Comparison of ENCODE assay signal across 1 cellular context in the genomic region with DNA sequence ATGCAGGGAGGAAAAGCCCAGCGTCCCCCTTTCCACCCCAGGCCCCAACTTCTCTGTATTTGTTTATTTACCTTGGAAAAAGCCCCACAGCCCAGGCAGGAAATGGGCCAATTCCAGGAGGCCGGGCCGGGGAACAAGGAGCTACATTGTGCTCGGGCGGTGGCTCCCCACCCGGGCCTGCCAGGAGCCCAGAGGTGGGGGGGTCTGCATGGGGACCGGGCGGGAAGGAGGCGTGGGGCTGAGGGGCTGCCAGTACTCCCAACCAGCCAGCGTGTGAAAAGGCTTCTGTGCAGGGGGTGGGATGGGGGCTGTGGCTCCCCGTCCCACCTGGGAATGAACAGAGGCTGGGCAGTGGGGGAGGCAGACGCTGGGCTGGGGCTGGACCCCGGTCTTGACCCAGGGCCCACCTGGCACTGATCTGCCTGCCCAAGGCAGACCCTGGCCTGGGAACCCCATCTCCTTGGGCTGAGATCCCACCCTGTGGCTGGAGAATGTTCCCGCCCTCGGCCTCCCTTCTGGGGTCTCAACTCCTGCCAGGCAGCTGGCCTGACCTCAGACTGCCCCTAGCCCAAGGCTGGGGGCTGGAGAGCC.
TF ChIP-seq lines count a peak whose summit lies in the region.
"Not testable (repeated sequence)": the region's sequence is repeated elsewhere in the genome, so short reads cannot be mapped to it uniquely, and the experiment has no call there.

No MANE protein-coding gene starts in this region.

TF ChIP-seq in HepG2, 621 proteins besides CTCF, POLR2A, EP300 and RAD21 (continues in another document):
- TF ChIP-seq TBX2 (CRISPR knock-in tag; IDR thresholded peaks at IDR 0.05; ENCODE audit: borderline replicate concordance) (peak; percentile 62; the same call in 1 of the 2 replicates), ZMYM3 (CRISPR knock-in tag; IDR thresholded peaks at IDR 0.05) (0 out of 2 replicates have a peak, but pooled peaks have one; percentile 35), SOX13 (CRISPR knock-in tag; conservative IDR thresholded peaks at IDR 0.05 in 1 of 2, IDR thresholded peaks at IDR 0.05 in 1 of 2) (peak in 1 of 2 experiments; percentile 27; a peak in 1 of 4 replicates), KDM5B (CRISPR knock-in tag; IDR thresholded peaks at IDR 0.05; ENCODE audit: borderline replicate concordance) (peak; percentile 35; the same call in 1 of the 2 replicates), TARDBP (CRISPR knock-in tag; IDR thresholded peaks at IDR 0.05) (0 out of 2 replicates have a peak, but pooled peaks have one; percentile 19), PCBP1 (IDR thresholded peaks at IDR 0.05; ENCODE audit: borderline replicate concordance, low read depth, low read length) (0 out of 2 replicates have a peak, but pooled peaks have one; percentile 62), ZNF430 (CRISPR knock-in tag; IDR thresholded peaks at IDR 0.05) (0 out of 2 replicates have a peak, but pooled peaks have one; percentile 25), FOXA1 (CRISPR knock-in tag; IDR thresholded peaks at IDR 0.05) (peak; percentile 44; the same call in 1 of the 2 replicates), SALL1 (CRISPR knock-in tag; IDR thresholded peaks at IDR 0.05) (0 out of 2 replicates have a peak, but pooled peaks have one; percentile 21), FOXP1 (CRISPR knock-in tag; IDR thresholded peaks at IDR 0.05) (peak; percentile 81), ELF1 (CRISPR knock-in tag; IDR thresholded peaks at IDR 0.05) (peak; percentile 50), SOX6 (CRISPR knock-in tag; IDR thresholded peaks at IDR 0.05) (peak; percentile 45), ZNF383 (CRISPR knock-in tag; IDR thresholded peaks at IDR 0.05; ENCODE audit: borderline replicate concordance) (0 out of 2 replicates have a peak, but pooled peaks have one; percentile 38), ZNF121 (CRISPR knock-in tag; IDR thresholded peaks at IDR 0.05) (peak; percentile 24; the same call in 1 of the 2 replicates), PITX1 (CRISPR knock-in tag; IDR thresholded peaks at IDR 0.05) (0 out of 2 replicates have a peak, but pooled peaks have one; percentile 51), SMAD1 (CRISPR knock-in tag; IDR thresholded peaks at IDR 0.05; ENCODE audit: borderline replicate concordance, low read depth) (peak; percentile 31; the same call in 1 of the 2 replicates), NCOA2 (CRISPR knock-in tag; IDR thresholded peaks at IDR 0.05) (peak; percentile 53; the same call in 1 of the 2 replicates), MTA1 (CRISPR knock-in tag; IDR thresholded peaks at IDR 0.05; ENCODE audit: borderline replicate concordance) (0 out of 2 replicates have a peak, but pooled peaks have one; percentile 22), GABPB1 (CRISPR knock-in tag; IDR thresholded peaks at IDR 0.05) (peak; percentile 57), ZNF615 (CRISPR knock-in tag; IDR thresholded peaks at IDR 0.05; ENCODE audit: borderline replicate concordance) (0 out of 2 replicates have a peak, but pooled peaks have one; percentile 20), SAP130 (CRISPR knock-in tag; IDR thresholded peaks at IDR 0.05; ENCODE audit: low read depth) (peak; percentile 42; the same call in 1 of the 2 replicates), ZFX (CRISPR knock-in tag; IDR thresholded peaks at IDR 0.05; ENCODE audit: low read depth) (peak; percentile 52), FOXA3 (CRISPR knock-in tag; IDR thresholded peaks at IDR 0.05) (peak; percentile 49; the same call in 1 of the 2 replicates), LCORL (CRISPR knock-in tag; IDR thresholded peaks at IDR 0.05) (0 out of 2 replicates have a peak, but pooled peaks have one; percentile 45), ZBTB7B (CRISPR knock-in tag; IDR thresholded peaks at IDR 0.05) (peak; percentile 72; the same call in 1 of the 2 replicates)
- not testable (repeated sequence) for TF ChIP-seq SOX13, FOXA1, FOXP1, SOX6, LCORL (IDR thresholded peaks at IDR 0.05)
- TF ChIP-seq, protein P1, sequence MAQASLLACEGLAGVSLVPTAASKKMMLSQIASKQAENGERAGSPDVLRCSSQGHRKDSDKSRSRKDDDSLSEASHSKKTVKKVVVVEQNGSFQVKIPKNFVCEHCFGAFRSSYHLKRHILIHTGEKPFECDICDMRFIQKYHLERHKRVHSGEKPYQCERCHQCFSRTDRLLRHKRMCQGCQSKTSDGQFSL (CRISPR knock-in tag; IDR thresholded peaks at IDR 0.05): peak; percentile 78; the same call in 1 of the 2 replicates
- TF ChIP-seq, protein P2, sequence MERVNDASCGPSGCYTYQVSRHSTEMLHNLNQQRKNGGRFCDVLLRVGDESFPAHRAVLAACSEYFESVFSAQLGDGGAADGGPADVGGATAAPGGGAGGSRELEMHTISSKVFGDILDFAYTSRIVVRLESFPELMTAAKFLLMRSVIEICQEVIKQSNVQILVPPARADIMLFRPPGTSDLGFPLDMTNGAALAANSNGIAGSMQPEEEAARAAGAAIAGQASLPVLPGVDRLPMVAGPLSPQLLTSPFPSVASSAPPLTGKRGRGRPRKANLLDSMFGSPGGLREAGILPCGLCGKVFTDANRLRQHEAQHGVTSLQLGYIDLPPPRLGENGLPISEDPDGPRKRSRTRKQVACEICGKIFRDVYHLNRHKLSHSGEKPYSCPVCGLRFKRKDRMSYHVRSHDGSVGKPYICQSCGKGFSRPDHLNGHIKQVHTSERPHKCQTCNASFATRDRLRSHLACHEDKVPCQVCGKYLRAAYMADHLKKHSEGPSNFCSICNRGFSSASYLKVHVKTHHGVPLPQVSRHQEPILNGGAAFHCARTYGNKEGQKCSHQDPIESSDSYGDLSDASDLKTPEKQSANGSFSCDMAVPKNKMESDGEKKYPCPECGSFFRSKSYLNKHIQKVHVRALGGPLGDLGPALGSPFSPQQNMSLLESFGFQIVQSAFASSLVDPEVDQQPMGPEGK (CRISPR knock-in tag; IDR thresholded peaks at IDR 0.05): peak; percentile 94
- TF ChIP-seq, protein P3, sequence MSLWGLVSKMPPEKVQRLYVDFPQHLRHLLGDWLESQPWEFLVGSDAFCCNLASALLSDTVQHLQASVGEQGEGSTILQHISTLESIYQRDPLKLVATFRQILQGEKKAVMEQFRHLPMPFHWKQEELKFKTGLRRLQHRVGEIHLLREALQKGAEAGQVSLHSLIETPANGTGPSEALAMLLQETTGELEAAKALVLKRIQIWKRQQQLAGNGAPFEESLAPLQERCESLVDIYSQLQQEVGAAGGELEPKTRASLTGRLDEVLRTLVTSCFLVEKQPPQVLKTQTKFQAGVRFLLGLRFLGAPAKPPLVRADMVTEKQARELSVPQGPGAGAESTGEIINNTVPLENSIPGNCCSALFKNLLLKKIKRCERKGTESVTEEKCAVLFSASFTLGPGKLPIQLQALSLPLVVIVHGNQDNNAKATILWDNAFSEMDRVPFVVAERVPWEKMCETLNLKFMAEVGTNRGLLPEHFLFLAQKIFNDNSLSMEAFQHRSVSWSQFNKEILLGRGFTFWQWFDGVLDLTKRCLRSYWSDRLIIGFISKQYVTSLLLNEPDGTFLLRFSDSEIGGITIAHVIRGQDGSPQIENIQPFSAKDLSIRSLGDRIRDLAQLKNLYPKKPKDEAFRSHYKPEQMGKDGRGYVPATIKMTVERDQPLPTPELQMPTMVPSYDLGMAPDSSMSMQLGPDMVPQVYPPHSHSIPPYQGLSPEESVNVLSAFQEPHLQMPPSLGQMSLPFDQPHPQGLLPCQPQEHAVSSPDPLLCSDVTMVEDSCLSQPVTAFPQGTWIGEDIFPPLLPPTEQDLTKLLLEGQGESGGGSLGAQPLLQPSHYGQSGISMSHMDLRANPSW (CRISPR knock-in tag; IDR thresholded peaks at IDR 0.05; ENCODE audit: borderline replicate concordance): 0 out of 2 replicates have a peak, but pooled peaks have one; percentile 37
- TF ChIP-seq, protein P4, sequence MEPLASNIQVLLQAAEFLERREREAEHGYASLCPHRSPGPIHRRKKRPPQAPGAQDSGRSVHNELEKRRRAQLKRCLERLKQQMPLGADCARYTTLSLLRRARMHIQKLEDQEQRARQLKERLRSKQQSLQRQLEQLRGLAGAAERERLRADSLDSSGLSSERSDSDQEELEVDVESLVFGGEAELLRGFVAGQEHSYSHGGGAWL (CRISPR knock-in tag; IDR thresholded peaks at IDR 0.05): peak; percentile 34; the same call in 1 of the 2 replicates
- TF ChIP-seq, protein P5, sequence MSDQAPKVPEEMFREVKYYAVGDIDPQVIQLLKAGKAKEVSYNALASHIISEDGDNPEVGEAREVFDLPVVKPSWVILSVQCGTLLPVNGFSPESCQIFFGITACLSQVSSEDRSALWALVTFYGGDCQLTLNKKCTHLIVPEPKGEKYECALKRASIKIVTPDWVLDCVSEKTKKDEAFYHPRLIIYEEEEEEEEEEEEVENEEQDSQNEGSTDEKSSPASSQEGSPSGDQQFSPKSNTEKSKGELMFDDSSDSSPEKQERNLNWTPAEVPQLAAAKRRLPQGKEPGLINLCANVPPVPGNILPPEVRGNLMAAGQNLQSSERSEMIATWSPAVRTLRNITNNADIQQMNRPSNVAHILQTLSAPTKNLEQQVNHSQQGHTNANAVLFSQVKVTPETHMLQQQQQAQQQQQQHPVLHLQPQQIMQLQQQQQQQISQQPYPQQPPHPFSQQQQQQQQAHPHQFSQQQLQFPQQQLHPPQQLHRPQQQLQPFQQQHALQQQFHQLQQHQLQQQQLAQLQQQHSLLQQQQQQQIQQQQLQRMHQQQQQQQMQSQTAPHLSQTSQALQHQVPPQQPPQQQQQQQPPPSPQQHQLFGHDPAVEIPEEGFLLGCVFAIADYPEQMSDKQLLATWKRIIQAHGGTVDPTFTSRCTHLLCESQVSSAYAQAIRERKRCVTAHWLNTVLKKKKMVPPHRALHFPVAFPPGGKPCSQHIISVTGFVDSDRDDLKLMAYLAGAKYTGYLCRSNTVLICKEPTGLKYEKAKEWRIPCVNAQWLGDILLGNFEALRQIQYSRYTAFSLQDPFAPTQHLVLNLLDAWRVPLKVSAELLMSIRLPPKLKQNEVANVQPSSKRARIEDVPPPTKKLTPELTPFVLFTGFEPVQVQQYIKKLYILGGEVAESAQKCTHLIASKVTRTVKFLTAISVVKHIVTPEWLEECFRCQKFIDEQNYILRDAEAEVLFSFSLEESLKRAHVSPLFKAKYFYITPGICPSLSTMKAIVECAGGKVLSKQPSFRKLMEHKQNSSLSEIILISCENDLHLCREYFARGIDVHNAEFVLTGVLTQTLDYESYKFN (CRISPR knock-in tag; conservative IDR thresholded peaks at IDR 0.05): peak; percentile 87
- TF ChIP-seq, protein P6, sequence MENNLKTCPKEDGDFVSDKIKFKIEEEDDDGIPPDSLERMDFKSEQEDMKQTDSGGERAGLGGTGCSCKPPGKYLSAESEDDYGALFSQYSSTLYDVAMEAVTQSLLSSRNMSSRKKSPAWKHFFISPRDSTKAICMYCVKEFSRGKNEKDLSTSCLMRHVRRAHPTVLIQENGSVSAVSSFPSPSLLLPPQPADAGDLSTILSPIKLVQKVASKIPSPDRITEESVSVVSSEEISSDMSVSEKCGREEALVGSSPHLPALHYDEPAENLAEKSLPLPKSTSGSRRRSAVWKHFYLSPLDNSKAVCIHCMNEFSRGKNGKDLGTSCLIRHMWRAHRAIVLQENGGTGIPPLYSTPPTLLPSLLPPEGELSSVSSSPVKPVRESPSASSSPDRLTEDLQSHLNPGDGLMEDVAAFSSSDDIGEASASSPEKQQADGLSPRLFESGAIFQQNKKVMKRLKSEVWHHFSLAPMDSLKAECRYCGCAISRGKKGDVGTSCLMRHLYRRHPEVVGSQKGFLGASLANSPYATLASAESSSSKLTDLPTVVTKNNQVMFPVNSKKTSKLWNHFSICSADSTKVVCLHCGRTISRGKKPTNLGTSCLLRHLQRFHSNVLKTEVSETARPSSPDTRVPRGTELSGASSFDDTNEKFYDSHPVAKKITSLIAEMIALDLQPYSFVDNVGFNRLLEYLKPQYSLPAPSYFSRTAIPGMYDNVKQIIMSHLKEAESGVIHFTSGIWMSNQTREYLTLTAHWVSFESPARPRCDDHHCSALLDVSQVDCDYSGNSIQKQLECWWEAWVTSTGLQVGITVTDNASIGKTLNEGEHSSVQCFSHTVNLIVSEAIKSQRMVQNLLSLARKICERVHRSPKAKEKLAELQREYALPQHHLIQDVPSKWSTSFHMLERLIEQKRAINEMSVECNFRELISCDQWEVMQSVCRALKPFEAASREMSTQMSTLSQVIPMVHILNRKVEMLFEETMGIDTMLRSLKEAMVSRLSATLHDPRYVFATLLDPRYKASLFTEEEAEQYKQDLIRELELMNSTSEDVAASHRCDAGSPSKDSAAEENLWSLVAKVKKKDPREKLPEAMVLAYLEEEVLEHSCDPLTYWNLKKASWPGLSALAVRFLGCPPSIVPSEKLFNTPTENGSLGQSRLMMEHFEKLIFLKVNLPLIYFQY (CRISPR knock-in tag; IDR thresholded peaks at IDR 0.05; ENCODE audit: borderline replicate concordance): peak; percentile 56; the same call in 1 of the 2 replicates
- TF ChIP-seq, protein P7, sequence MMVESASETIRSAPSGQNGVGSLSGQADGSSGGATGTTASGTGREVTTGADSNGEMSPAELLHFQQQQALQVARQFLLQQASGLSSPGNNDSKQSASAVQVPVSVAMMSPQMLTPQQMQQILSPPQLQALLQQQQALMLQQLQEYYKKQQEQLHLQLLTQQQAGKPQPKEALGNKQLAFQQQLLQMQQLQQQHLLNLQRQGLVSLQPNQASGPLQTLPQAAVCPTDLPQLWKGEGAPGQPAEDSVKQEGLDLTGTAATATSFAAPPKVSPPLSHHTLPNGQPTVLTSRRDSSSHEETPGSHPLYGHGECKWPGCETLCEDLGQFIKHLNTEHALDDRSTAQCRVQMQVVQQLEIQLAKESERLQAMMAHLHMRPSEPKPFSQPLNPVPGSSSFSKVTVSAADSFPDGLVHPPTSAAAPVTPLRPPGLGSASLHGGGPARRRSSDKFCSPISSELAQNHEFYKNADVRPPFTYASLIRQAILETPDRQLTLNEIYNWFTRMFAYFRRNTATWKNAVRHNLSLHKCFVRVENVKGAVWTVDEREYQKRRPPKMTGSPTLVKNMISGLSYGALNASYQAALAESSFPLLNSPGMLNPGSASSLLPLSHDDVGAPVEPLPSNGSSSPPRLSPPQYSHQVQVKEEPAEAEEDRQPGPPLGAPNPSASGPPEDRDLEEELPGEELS (CRISPR knock-in tag; IDR thresholded peaks at IDR 0.05): peak; percentile 89
